ENCODE assay signal across 17 cellular contexts in genomic region chr11:970319-970871, GRCh38. TPM values are rescaled to one million over a fixed set of nuclear protein-coding genes. Genes with fewer than 3 reads are reported as not detected.
A peak's percentile ranks its signal among the peaks of the same experiment; 100 is the strongest.
DNase-seq lines count a peak whose midpoint lies in the region; ATAC-seq and TF ChIP-seq lines count a peak whose summit lies in the region.
"Had no signal": no experiment of that assay in that cellular context is flagged by ENCODE, and none has a peak within 500 bp of the region (broad histone marks: within the 10 kb centered on the region; RNA-seq: fewer than 3 reads in every experiment).

No MANE protein-coding gene starts in this region.

- peak overlapping the region; percentile 82 for H3K4me3 Mint-ChIP-seq in T-helper 17 cell
- peak overlapping the region; percentile 57 for H3K4me3 Mint-ChIP-seq in central memory CD8-positive, alpha-beta T cell

- peak overlapping the region in 3 of 8 donors; percentile 11 to 50 (median 45) for H3K27ac ChIP-seq in spleen

- H3K4me1 ChIP-seq in spleen: peaks cover 4 to 72% (median 50%) of the 10 kb centered on the region in 6 donors

- peak overlapping the region; percentile 84 for H3K27ac Mint-ChIP-seq in T-helper 17 cell
- H3K27ac Mint-ChIP-seq in central memory CD8-positive, alpha-beta T cell (ENCODE audit: low read depth): peak overlapping the region; percentile 54
- H3K27ac Mint-ChIP-seq: progenitor cell of endocrine pancreas had no signal

- peaks cover 9% of the 10 kb centered on the region for H3K36me3 Mint-ChIP-seq in T-helper 17 cell (ENCODE audit: low read depth)
- H3K36me3 Mint-ChIP-seq in central memory CD8-positive, alpha-beta T cell (ENCODE audit: insufficient read depth): peaks cover 25% of the 10 kb centered on the region

- H3K27me3 Mint-ChIP-seq in T-helper 17 cell: no peaks in the 10 kb centered on the region
- H3K27me3 Mint-ChIP-seq in central memory CD8-positive, alpha-beta T cell: no peaks in the 10 kb centered on the region
- H3K27me3 Mint-ChIP-seq: progenitor cell of endocrine pancreas had no signal

- no peak for TF ChIP-seq POLR2A in spleen (IDR thresholded peaks at IDR 0.05)

- H3K9me3 ChIP-seq in T-helper 17 cell (ENCODE audit: control insufficient read depth, low read length, poor library complexity, severe bottlenecking): no peaks in the 10 kb centered on the region
- H3K9me3 ChIP-seq in spleen: no peaks in the 10 kb centered on the region
- H3K9me3 ChIP-seq: mucosa of descending colon, SK-N-SH had no signal

- intact Hi-C loops in spleen (cut with DNase I; ENCODE audit: low total_unique reads): no loop called here

- no peak for TF ChIP-seq CTCF in spleen (IDR thresholded peaks at IDR 0.05 in 8 of 11, conservative IDR thresholded peaks at IDR 0.05 in 3 of 11)

- WGBS in spleen, 5 donors: 24 to 50% (median 39%) methylated on average over 25 to 26 of the region's 26 CpGs

- peaks cover 24% of the 10 kb centered on the region for H3K4me1 Mint-ChIP-seq in T-helper 17 cell
- H3K4me1 Mint-ChIP-seq in central memory CD8-positive, alpha-beta T cell: peaks cover 35% of the 10 kb centered on the region

- H3K4me3 ChIP-seq in spleen: no peak overlapping the region
- H3K4me3 ChIP-seq: mucosa of descending colon had no signal

- peak; percentile 70 for ATAC-seq in T-helper 17 cell
- peak; percentile 59 for ATAC-seq in central memory CD8-positive, alpha-beta T cell (replicated peaks; ENCODE audit: extremely low read depth, poor library complexity, severe bottlenecking)
- ATAC-seq in GM18907 (IDR thresholded peaks at IDR 0.05; ENCODE audit: unreplicated experiment): no peak
- ATAC-seq in GM21786 (IDR thresholded peaks at IDR 0.05; ENCODE audit: unreplicated experiment): no peak
- ATAC-seq: left colon, mucosa of descending colon had no signal

- H3K9me3 Mint-ChIP-seq in central memory CD8-positive, alpha-beta T cell: no peaks in the 10 kb centered on the region

- peak; percentile 17 to 18 for DNase-seq in activated CD4-positive, alpha-beta T cell treated with anti-CD3 and anti-CD28 coated beads, Interleukin-2, amount 50 U/mL, for 48 hours
- no peak for DNase-seq in activated CD4-positive, alpha-beta T cell treated with anti-CD3 and anti-CD28 coated beads for 1 hour
- no peak for DNase-seq in T-helper 17 cell
- DNase-seq in central memory CD8-positive, alpha-beta T cell (ENCODE audit: low spot score in 2 of 2): no peak
- peak; percentile 87 for DNase-seq in spleen
- no peak for DNase-seq in NCI-H510A treated with DMSO at 0.1 percent for 48 hours (lab: John Stamatoyannopoulos, UW)
- DNase-seq: activated CD8-positive, alpha-beta memory T cell treated with anti-CD3 and anti-CD28 coated beads, Interleukin-2, amount 50 U/mL, for 48 hours; COR-L47; hypothalamus; left colon; mucosa of descending colon; NCI-H1694; SK-N-SH; stimulated activated CD4-positive, alpha-beta T cell treated with anti-CD3 and anti-CD28 coated beads, Interleukin-12 subunit alpha, Interleukin-12 subunit beta, amount 100 ng/mL, for 4 hours had no signal

- peaks cover 7 to 98% (median 38%) of the 10 kb centered on the region in 6 donors for H3K36me3 ChIP-seq in spleen

- no peaks in the 10 kb centered on the region for H3K27me3 ChIP-seq in spleen (replicated peaks in 1 of 7)

RNA-seq across cellular contexts. Expression of gene AP2A2, which starts 44.7 kb away (rescaled TPM):
- total RNA-seq in T-helper 17 cell (10 to 100 TPM; 71.1 to 74.0 TPM), spleen (100 to 1,000 TPM; 139 to 321 (median 170) TPM)
- polyA plus RNA-seq in spleen: 100 to 1,000 TPM in 1 of 3 donors, 10 to 100 TPM in 2; 32.7 to 102 (median 34.1) TPM

RNA-seq across cellular contexts. Expression of gene CHID1, which starts 59.8 kb away (rescaled TPM):
- total RNA-seq in T-helper 17 cell (10 to 100 TPM; 23.4 to 28.8 TPM), spleen (100 to 1,000 TPM in 6 of 7 donors, 10 to 100 TPM in 1; 82.2 to 218 (median 121) TPM)
- polyA plus RNA-seq in spleen: 10 to 100 TPM; 37.2 to 63.2 (median 39.3) TPM

Comparison
In these comparisons a context has a peak if more than half of its experiments do, and no peak if none do; other contexts are left out.
1. DNase-seq: peak in activated CD4-positive, alpha-beta T cell treated with anti-CD3 and anti-CD28 coated beads, Interleukin-2, amount 50 U/mL, for 48 hours (2 of 2) and spleen (single experiment); none in activated CD4-positive, alpha-beta T cell treated with anti-CD3 and anti-CD28 coated beads for 1 hour (single experiment), T-helper 17 cell (0 of 3), central memory CD8-positive, alpha-beta T cell (0 of 2) and NCI-H510A treated with DMSO at 0.1 percent for 48 hours (single experiment).
2. ATAC-seq: peak in T-helper 17 cell (single experiment) and central memory CD8-positive, alpha-beta T cell (single experiment); none in GM18907 (single experiment) and GM21786 (single experiment).